28 cellular contexts compared by ENCODE assay signal in the genomic region with DNA sequence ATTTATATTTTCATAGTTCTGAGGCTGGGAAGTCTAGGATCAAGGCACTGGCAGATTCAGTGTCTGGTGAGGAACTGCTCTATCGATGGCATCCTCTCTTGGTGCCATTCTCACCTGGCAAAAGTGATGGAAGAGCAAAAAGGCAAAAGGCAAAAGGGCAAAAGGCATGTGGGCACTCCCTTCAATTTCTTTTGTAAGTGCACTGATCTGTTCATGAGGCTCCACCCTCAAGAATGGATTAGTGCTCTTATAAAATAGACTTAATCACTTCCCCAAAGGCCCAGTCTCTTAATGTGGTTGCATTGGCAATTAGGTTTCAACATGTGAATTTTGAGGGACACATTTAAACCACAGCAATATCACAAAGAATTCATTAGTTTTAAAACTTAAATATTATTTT. TPM values are rescaled to one million over a fixed set of nuclear protein-coding genes. Genes with fewer than 3 reads are reported as not detected.
"Had no signal": no experiment of that assay in that cellular context is flagged by ENCODE, and none has a peak within 500 bp of the region (broad histone marks: within the 10 kb centered on the region; RNA-seq: fewer than 3 reads in every experiment).

No MANE protein-coding gene starts in this region.

- H3K27ac Mint-ChIP-seq: activated B cell treated with CpG ODN at 0.5 μM for 24 hours; activated CD4-positive, alpha-beta memory T cell treated with anti-CD3 and anti-CD28 coated beads for 36 hours; activated CD4-positive, alpha-beta T cell treated with anti-CD3 and anti-CD28 coated beads, Interleukin-2, amount 10 ng/mL, durations not matched to agents 7 days and 5 days; activated naive CD4-positive, alpha-beta T cell treated with anti-CD3 and anti-CD28 coated beads for 36 hours; activated naive CD8-positive, alpha-beta T cell; activated T-helper 17 cell treated with anti-CD3 and anti-CD28 coated beads, Interleukin-2, amount 50 U/mL, for 72 hours; brain; T-helper 17 cell had no signal

- DNase-seq: activated B cell treated with CpG ODN at 0.5 μM for 24 hours; activated CD4-positive, alpha-beta memory T cell treated with anti-CD3 and anti-CD28 coated beads for 36 hours; activated CD4-positive, alpha-beta T cell treated with anti-CD3 and anti-CD28 coated beads, Interleukin-2, amount 10 ng/mL, durations not matched to agents 7 days and 5 days; activated CD8-positive, alpha-beta memory T cell treated with anti-CD3 and anti-CD28 coated beads for 24 hours; activated gamma-delta T cell; activated naive CD4-positive, alpha-beta T cell treated with anti-CD3 and anti-CD28 coated beads for 36 hours; activated T-cell treated with anti-CD3 and anti-CD28 coated beads, Interleukin-2, amount 50 U/mL, for 48 hours; amygdala; MG63; MV-4-11; NCI-H1092 treated with DMSO at 0.1 percent for 48 hours; NCI-H1436; NCI-H1694 treated with DMSO at 0.1 percent for 48 hours; NCI-H2029 treated with DMSO at 0.1 percent for 48 hours; NCI-H345; NCI-H510A; NCI-H526 treated with DMSO at 0.1 percent for 48 hours; Peyer's patch; Right ventricle myocardium superior; SJCRH30; T-helper 17 cell; T-helper 9 cell had no signal

- H3K27me3 ChIP-seq: MG63, Peyer's patch, SJCRH30 had no signal

- H3K27me3 Mint-ChIP-seq: activated CD4-positive, alpha-beta memory T cell treated with anti-CD3 and anti-CD28 coated beads for 36 hours; activated CD4-positive, alpha-beta T cell treated with anti-CD3 and anti-CD28 coated beads, Interleukin-2, amount 10 ng/mL, durations not matched to agents 7 days and 5 days; activated naive CD8-positive, alpha-beta T cell; activated T-helper 17 cell treated with anti-CD3 and anti-CD28 coated beads, Interleukin-2, amount 50 U/mL, for 72 hours; brain had no signal

- H3K4me1 ChIP-seq: Peyer's patch, SJCRH30 had no signal

- H3K27ac ChIP-seq: Peyer's patch, RWPE1, SJCRH30 had no signal

- H3K36me3 Mint-ChIP-seq: brain had no signal

- H3K4me3 Mint-ChIP-seq: activated B cell treated with CpG ODN at 0.5 μM for 24 hours; activated CD4-positive, alpha-beta memory T cell treated with anti-CD3 and anti-CD28 coated beads for 36 hours; activated CD4-positive, alpha-beta T cell treated with anti-CD3 and anti-CD28 coated beads, Interleukin-2, amount 10 ng/mL, durations not matched to agents 7 days and 5 days; activated naive CD4-positive, alpha-beta T cell treated with anti-CD3 and anti-CD28 coated beads for 36 hours; activated naive CD8-positive, alpha-beta T cell; activated T-helper 17 cell treated with anti-CD3 and anti-CD28 coated beads, Interleukin-2, amount 50 U/mL, for 72 hours; brain; central memory CD8-positive, alpha-beta T cell; T-helper 17 cell had no signal

- ATAC-seq: activated T-helper 17 cell treated with anti-CD3 and anti-CD28 coated beads, Interleukin-2, amount 50 U/mL, for 72 hours; T-helper 17 cell had no signal

- H3K9me3 Mint-ChIP-seq: activated T-helper 17 cell treated with anti-CD3 and anti-CD28 coated beads, Interleukin-2, amount 50 U/mL, for 72 hours; central memory CD8-positive, alpha-beta T cell had no signal

- H3K4me1 Mint-ChIP-seq: activated B cell treated with CpG ODN at 0.5 μM for 24 hours; activated CD4-positive, alpha-beta T cell treated with anti-CD3 and anti-CD28 coated beads, Interleukin-2, amount 10 ng/mL, durations not matched to agents 7 days and 5 days; activated T-helper 17 cell treated with anti-CD3 and anti-CD28 coated beads, Interleukin-2, amount 50 U/mL, for 72 hours; central memory CD8-positive, alpha-beta T cell had no signal

RNA-seq across cellular contexts. Expression of gene TAS2R60, which starts 16.1 kb away (rescaled TPM):
- total RNA-seq: activated B cell treated with CpG ODN at 0.5 μM for 24 hours; activated CD4-positive, alpha-beta memory T cell treated with anti-CD3 and anti-CD28 coated beads for 36 hours; activated CD4-positive, alpha-beta T cell treated with anti-CD3 and anti-CD28 coated beads, Interleukin-2, amount 10 ng/mL, durations not matched to agents 7 days and 5 days; activated naive CD4-positive, alpha-beta T cell treated with anti-CD3 and anti-CD28 coated beads for 36 hours; activated T-helper 17 cell treated with anti-CD3 and anti-CD28 coated beads, Interleukin-2, amount 50 U/mL, for 72 hours; astrocyte; Right ventricle myocardium superior; SJCRH30 had no signal

RNA-seq across cellular contexts. Expression of gene TAS2R41, which starts 18.3 kb away (rescaled TPM):
- total RNA-seq: activated B cell treated with CpG ODN at 0.5 μM for 24 hours; activated CD4-positive, alpha-beta memory T cell treated with anti-CD3 and anti-CD28 coated beads for 36 hours; activated naive CD4-positive, alpha-beta T cell treated with anti-CD3 and anti-CD28 coated beads for 36 hours; activated T-helper 17 cell treated with anti-CD3 and anti-CD28 coated beads, Interleukin-2, amount 50 U/mL, for 72 hours; astrocyte; Peyer's patch; Right ventricle myocardium superior; SJCRH30 had no signal

RNA-seq across cellular contexts. Expression of gene EPHA1, which starts 50.7 kb away (rescaled TPM):
- total RNA-seq: activated B cell treated with CpG ODN at 0.5 μM for 24 hours had no signal
